1 cellular context compared by ENCODE assay signal in genomic region chr9:133448487-133448972, GRCh38.
TF ChIP-seq lines count a peak whose summit lies in the region.

No MANE protein-coding gene starts in this region.

TF ChIP-seq in HepG2, 621 proteins besides CTCF, POLR2A, EP300 and RAD21 (continued from another document and continues in another):
- TF ChIP-seq ARID4A (CRISPR knock-in tag; IDR thresholded peaks at IDR 0.05; ENCODE audit: borderline replicate concordance): peak; percentile 54; the same call in 1 of the 2 replicates
- TF ChIP-seq ZNF747 (CRISPR knock-in tag; IDR thresholded peaks at IDR 0.05; ENCODE audit: borderline replicate concordance): no peak
- TF ChIP-seq HNF1A (IDR thresholded peaks at IDR 0.05; ENCODE audit: low read depth): no peak
- no peak for TF ChIP-seq HNF1A (CRISPR knock-in tag; IDR thresholded peaks at IDR 0.05; ENCODE audit: borderline replicate concordance)
- TF ChIP-seq, protein P1, sequence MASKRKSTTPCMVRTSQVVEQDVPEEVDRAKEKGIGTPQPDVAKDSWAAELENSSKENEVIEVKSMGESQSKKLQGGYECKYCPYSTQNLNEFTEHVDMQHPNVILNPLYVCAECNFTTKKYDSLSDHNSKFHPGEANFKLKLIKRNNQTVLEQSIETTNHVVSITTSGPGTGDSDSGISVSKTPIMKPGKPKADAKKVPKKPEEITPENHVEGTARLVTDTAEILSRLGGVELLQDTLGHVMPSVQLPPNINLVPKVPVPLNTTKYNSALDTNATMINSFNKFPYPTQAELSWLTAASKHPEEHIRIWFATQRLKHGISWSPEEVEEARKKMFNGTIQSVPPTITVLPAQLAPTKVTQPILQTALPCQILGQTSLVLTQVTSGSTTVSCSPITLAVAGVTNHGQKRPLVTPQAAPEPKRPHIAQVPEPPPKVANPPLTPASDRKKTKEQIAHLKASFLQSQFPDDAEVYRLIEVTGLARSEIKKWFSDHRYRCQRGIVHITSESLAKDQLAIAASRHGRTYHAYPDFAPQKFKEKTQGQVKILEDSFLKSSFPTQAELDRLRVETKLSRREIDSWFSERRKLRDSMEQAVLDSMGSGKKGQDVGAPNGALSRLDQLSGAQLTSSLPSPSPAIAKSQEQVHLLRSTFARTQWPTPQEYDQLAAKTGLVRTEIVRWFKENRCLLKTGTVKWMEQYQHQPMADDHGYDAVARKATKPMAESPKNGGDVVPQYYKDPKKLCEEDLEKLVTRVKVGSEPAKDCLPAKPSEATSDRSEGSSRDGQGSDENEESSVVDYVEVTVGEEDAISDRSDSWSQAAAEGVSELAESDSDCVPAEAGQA (IDR thresholded peaks at IDR 0.05; ENCODE audit: low read depth): no peak
- TF ChIP-seq, protein P1 (CRISPR knock-in tag; IDR thresholded peaks at IDR 0.05; ENCODE audit: borderline replicate concordance): no peak
- TF ChIP-seq, protein P2, sequence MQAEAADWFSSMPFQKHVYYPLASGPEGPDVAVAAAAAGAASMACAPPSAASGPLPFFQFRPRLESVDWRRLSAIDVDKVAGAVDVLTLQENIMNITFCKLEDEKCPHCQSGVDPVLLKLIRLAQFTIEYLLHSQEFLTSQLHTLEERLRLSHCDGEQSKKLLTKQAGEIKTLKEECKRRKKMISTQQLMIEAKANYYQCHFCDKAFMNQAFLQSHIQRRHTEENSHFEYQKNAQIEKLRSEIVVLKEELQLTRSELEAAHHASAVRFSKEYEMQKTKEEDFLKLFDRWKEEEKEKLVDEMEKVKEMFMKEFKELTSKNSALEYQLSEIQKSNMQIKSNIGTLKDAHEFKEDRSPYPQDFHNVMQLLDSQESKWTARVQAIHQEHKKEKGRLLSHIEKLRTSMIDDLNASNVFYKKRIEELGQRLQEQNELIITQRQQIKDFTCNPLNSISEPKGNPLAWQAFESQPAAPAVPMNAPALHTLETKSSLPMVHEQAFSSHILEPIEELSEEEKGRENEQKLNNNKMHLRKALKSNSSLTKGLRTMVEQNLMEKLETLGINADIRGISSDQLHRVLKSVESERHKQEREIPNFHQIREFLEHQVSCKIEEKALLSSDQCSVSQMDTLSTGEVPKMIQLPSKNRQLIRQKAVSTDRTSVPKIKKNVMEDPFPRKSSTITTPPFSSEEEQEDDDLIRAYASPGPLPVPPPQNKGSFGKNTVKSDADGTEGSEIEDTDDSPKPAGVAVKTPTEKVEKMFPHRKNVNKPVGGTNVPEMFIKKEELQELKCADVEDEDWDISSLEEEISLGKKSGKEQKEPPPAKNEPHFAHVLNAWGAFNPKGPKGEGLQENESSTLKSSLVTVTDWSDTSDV (CRISPR knock-in tag; IDR thresholded peaks at IDR 0.05): no peak
- no peak for TF ChIP-seq ZNF775 (CRISPR knock-in tag; IDR thresholded peaks at IDR 0.05; ENCODE audit: borderline replicate concordance)
- TF ChIP-seq ZNF598 (CRISPR knock-in tag; IDR thresholded peaks at IDR 0.05; ENCODE audit: borderline replicate concordance): no peak
- no peak for TF ChIP-seq ZSCAN9 (CRISPR knock-in tag; IDR thresholded peaks at IDR 0.05; ENCODE audit: borderline replicate concordance)
- TF ChIP-seq ZNF468 (CRISPR knock-in tag; IDR thresholded peaks at IDR 0.05): no peak
- no peak for TF ChIP-seq PLRG1 (conservative IDR thresholded peaks at IDR 0.05)
- no peak for TF ChIP-seq ZXDC (CRISPR knock-in tag; IDR thresholded peaks at IDR 0.05)
- peak; percentile 45 for TF ChIP-seq ZNF883 (CRISPR knock-in tag; IDR thresholded peaks at IDR 0.05; ENCODE audit: not compliant biosample characterization)
- no peak for TF ChIP-seq RERE (CRISPR knock-in tag; IDR thresholded peaks at IDR 0.05; ENCODE audit: low read depth)
- TF ChIP-seq DNMT3B (CRISPR knock-in tag; conservative IDR thresholded peaks at IDR 0.05): no peak
- no peak for TF ChIP-seq GTF2F1 (IDR thresholded peaks at IDR 0.05; ENCODE audit: low read length)
- TF ChIP-seq SIX1 (CRISPR knock-in tag; IDR thresholded peaks at IDR 0.05; ENCODE audit: borderline replicate concordance): no peak
- no peak for TF ChIP-seq MLLT10 (CRISPR knock-in tag; IDR thresholded peaks at IDR 0.05)
- TF ChIP-seq KAT8 (CRISPR knock-in tag; IDR thresholded peaks at IDR 0.05): peak; percentile 37; the same call in 1 of the 2 replicates
- TF ChIP-seq LBX2 (CRISPR knock-in tag; IDR thresholded peaks at IDR 0.05; ENCODE audit: borderline replicate concordance): no peak
- TF ChIP-seq KMT2B (CRISPR knock-in tag; IDR thresholded peaks at IDR 0.05): no peak
- TF ChIP-seq MXD4 (CRISPR knock-in tag; IDR thresholded peaks at IDR 0.05): no peak
- no peak for TF ChIP-seq ZBTB26 (CRISPR knock-in tag; IDR thresholded peaks at IDR 0.05; ENCODE audit: borderline replicate concordance)
